Comparison of ENCODE assay signal across 13 cellular contexts in the genomic region with DNA sequence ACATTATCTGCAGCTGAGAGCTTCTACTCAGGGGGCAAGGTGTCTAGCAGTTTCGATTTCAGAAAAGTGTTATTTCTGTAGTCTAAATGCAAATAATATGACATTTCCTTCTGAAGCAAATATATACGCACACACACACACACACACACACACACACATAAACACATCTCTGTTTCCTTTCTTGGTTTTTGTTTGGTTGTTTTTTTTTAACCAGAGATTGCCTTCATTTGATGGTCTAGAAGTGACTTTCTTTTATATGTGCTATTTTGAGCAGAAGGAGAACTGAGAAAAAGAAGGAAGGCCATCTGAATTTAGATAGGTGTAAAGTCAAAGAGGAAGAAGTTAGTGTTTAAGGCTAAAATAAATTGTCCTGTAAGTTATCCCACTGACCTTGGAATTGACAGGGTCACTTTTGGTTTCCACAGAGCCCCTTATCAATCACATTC.
DNase-seq lines count a peak whose midpoint lies in the region; ATAC-seq and TF ChIP-seq lines count a peak whose summit lies in the region.
"Had no signal": no experiment of that assay in that cellular context is flagged by ENCODE, and none has a peak within 500 bp of the region (broad histone marks: within the 10 kb centered on the region; RNA-seq: fewer than 3 reads in every experiment).

No MANE protein-coding gene starts in this region.

- no peaks in the 10 kb centered on the region for H3K4me1 Mint-ChIP-seq in activated CD4-positive, alpha-beta T cell treated with anti-CD3 and anti-CD28 coated beads, Interleukin-2, amount 10 ng/mL, durations not matched to agents 7 days and 5 days
- no peaks in the 10 kb centered on the region for H3K4me1 Mint-ChIP-seq in activated naive CD4-positive, alpha-beta T cell treated with anti-CD3 and anti-CD28 coated beads for 36 hours (ENCODE audit: low read depth)

- no peaks in the 10 kb centered on the region for H3K9me3 ChIP-seq in Karpas-422 (ENCODE audit: low read length)
- no peaks in the 10 kb centered on the region for H3K9me3 ChIP-seq in right cardiac atrium (ENCODE audit: control insufficient read depth, low read length)

- H3K27ac ChIP-seq in Karpas-422 (ENCODE audit: low read length), result peak overlapping the region; percentile 30
- H3K27ac ChIP-seq in right cardiac atrium (ENCODE audit: low read length), result no peak overlapping the region
- H3K27ac ChIP-seq: hepatocyte had no signal

- no peaks in the 10 kb centered on the region for H3K9me3 Mint-ChIP-seq in activated CD4-positive, alpha-beta T cell treated with anti-CD3 and anti-CD28 coated beads, Interleukin-2, amount 10 ng/mL, durations not matched to agents 7 days and 5 days
- H3K9me3 Mint-ChIP-seq in activated naive CD4-positive, alpha-beta T cell treated with anti-CD3 and anti-CD28 coated beads for 36 hours, result no peaks in the 10 kb centered on the region

- H3K27me3 Mint-ChIP-seq in activated CD4-positive, alpha-beta T cell treated with anti-CD3 and anti-CD28 coated beads, Interleukin-2, amount 10 ng/mL, durations not matched to agents 7 days and 5 days, result no peaks in the 10 kb centered on the region
- no peaks in the 10 kb centered on the region for H3K27me3 Mint-ChIP-seq in activated naive CD4-positive, alpha-beta T cell treated with anti-CD3 and anti-CD28 coated beads for 36 hours (ENCODE audit: low read depth)

- H3K4me3 ChIP-seq in Karpas-422 (ENCODE audit: low read length), result 0 out of 2 replicates have a peak overlapping the region, but pooled peaks have one; percentile 10
- H3K4me3 ChIP-seq in right cardiac atrium (ENCODE audit: low read length), result no peak overlapping the region
- H3K4me3 ChIP-seq: hepatocyte had no signal

- TF ChIP-seq CTCF in GM10248 (IDR thresholded peaks at IDR 0.05; ENCODE audit: control extremely low read depth, extremely low read depth, low read depth, missing control alignments), result no peak

- POLR2A ChIA-PET in GM10248 (lab: Yijun Ruan, JAX), result interaction anchor here (0.7 kb wide), 1 partner anchor 118 kb away, joined by 3 read pairs; no protein-coding TSS in a partner anchor
- POLR2A ChIA-PET in activated CD4-positive, alpha-beta T cell treated with anti-CD3 and anti-CD28 coated beads, Interleukin-2, amount 10 ng/mL, durations not matched to agents 7 days and 5 days (lab: Charles Lee), result no interaction called here

- H3K4me2 ChIP-seq in Karpas-422 (ENCODE audit: low read depth, low read length, poor library complexity, severe bottlenecking), result peak overlapping the region; percentile 48
- H3K4me2 ChIP-seq: hepatocyte had no signal

- H3K9ac ChIP-seq in Karpas-422 (ENCODE audit: low read length), result no peak overlapping the region

- no peak overlapping the region for H3K27ac Mint-ChIP-seq in activated CD4-positive, alpha-beta T cell treated with anti-CD3 and anti-CD28 coated beads, Interleukin-2, amount 10 ng/mL, durations not matched to agents 7 days and 5 days
- no peak overlapping the region for H3K27ac Mint-ChIP-seq in activated naive CD4-positive, alpha-beta T cell treated with anti-CD3 and anti-CD28 coated beads for 36 hours

- CTCF ChIA-PET in GM10248 (lab: Yijun Ruan, JAX), result no interaction called here
- CTCF ChIA-PET in activated CD4-positive, alpha-beta T cell treated with anti-CD3 and anti-CD28 coated beads, Interleukin-2, amount 10 ng/mL, durations not matched to agents 7 days and 5 days (lab: Charles Lee), result no interaction called here
- CTCF ChIA-PET in activated naive CD4-positive, alpha-beta T cell treated with anti-CD3 and anti-CD28 coated beads for 36 hours (lab: Charles Lee), result no interaction called here

- no peaks in the 10 kb centered on the region for H3K27me3 ChIP-seq in Karpas-422 (ENCODE audit: low read length)
- no peaks in the 10 kb centered on the region for H3K27me3 ChIP-seq in right cardiac atrium (ENCODE audit: control insufficient read depth, insufficient read depth)
- H3K27me3 ChIP-seq: hepatocyte had no signal

- no peaks in the 10 kb centered on the region for H3K36me3 Mint-ChIP-seq in activated CD4-positive, alpha-beta T cell treated with anti-CD3 and anti-CD28 coated beads, Interleukin-2, amount 10 ng/mL, durations not matched to agents 7 days and 5 days (ENCODE audit: low read depth)
- no peaks in the 10 kb centered on the region for H3K36me3 Mint-ChIP-seq in activated naive CD4-positive, alpha-beta T cell treated with anti-CD3 and anti-CD28 coated beads for 36 hours (ENCODE audit: low read depth)

- peaks cover 16% of the 10 kb centered on the region for H3K4me1 ChIP-seq in Karpas-422 (ENCODE audit: low read length)
- H3K4me1 ChIP-seq in right cardiac atrium (ENCODE audit: control insufficient read depth, insufficient read depth, low read length), result peaks cover 2% of the 10 kb centered on the region

- DNase-seq in GM10248 (ENCODE audit: extremely low spot score), result peak; percentile 51
- DNase-seq in Karpas-422, result peak; percentile 67
- DNase-seq in activated CD4-positive, alpha-beta T cell treated with anti-CD3 and anti-CD28 coated beads, Interleukin-2, amount 10 ng/mL, durations not matched to agents 7 days and 5 days, result no peak
- DNase-seq in right cardiac atrium, result no peak
- no peak for DNase-seq in activated naive CD4-positive, alpha-beta T cell treated with anti-CD3 and anti-CD28 coated beads for 36 hours
- DNase-seq in activated CD8-positive, alpha-beta memory T cell treated with anti-CD3 and anti-CD28 coated beads for 24 hours, result no peak
- DNase-seq: activated effector memory CD4-positive, alpha-beta T cell treated with anti-CD3 and anti-CD28 coated beads, Interleukin-2, amount 50 U/mL, for 16 hours; cortex of kidney; midbrain; NCI-H524 treated with DMSO at 0.1 percent for 48 hours had no signal

- H3K79me2 ChIP-seq in Karpas-422 (ENCODE audit: low read length), result no peaks in the 10 kb centered on the region
- H3K79me2 ChIP-seq: hepatocyte had no signal

- WGBS in right cardiac atrium, result 75% methylated on average over 2 of the region's 2 CpGs

- H4K20me1 ChIP-seq in Karpas-422 (ENCODE audit: insufficient read depth, low read depth, low read length), result no peaks in the 10 kb centered on the region

- H3K4me3 Mint-ChIP-seq in activated CD4-positive, alpha-beta T cell treated with anti-CD3 and anti-CD28 coated beads, Interleukin-2, amount 10 ng/mL, durations not matched to agents 7 days and 5 days, result no peak overlapping the region
- no peak overlapping the region for H3K4me3 Mint-ChIP-seq in activated naive CD4-positive, alpha-beta T cell treated with anti-CD3 and anti-CD28 coated beads for 36 hours

- H2AFZ ChIP-seq in Karpas-422 (ENCODE audit: low read length), result no peak overlapping the region
- H2AFZ ChIP-seq: hepatocyte had no signal

- ATAC-seq in GM19438 (IDR thresholded peaks at IDR 0.05; ENCODE audit: low read depth, unreplicated experiment) (peak; percentile 77), HG02938 (IDR thresholded peaks at IDR 0.05; ENCODE audit: unreplicated experiment) (peak; percentile 90), right cardiac atrium (no peak)

- H3K36me3 ChIP-seq in Karpas-422 (ENCODE audit: insufficient read depth, low read length), result no peaks in the 10 kb centered on the region

- no peaks in the 10 kb centered on the region for H3K9me2 ChIP-seq in Karpas-422 (replicated peaks; ENCODE audit: insufficient read depth, low read length)

- intact Hi-C loops in right cardiac atrium (cut with DNase I), result no loop called here
- intact Hi-C loops in activated naive CD4-positive, alpha-beta T cell treated with anti-CD3 and anti-CD28 coated beads for 36 hours (cut with micrococcal nuclease), result no loop called here

Comparison
In these comparisons a context has a peak if more than half of its experiments do, and no peak if none do; other contexts are left out.
1. DNase-seq: peak in GM10248 (single experiment) and Karpas-422 (single experiment); none in activated CD4-positive, alpha-beta T cell treated with anti-CD3 and anti-CD28 coated beads, Interleukin-2, amount 10 ng/mL, durations not matched to agents 7 days and 5 days (single experiment), right cardiac atrium (0 of 3), activated naive CD4-positive, alpha-beta T cell treated with anti-CD3 and anti-CD28 coated beads for 36 hours (single experiment) and activated CD8-positive, alpha-beta memory T cell treated with anti-CD3 and anti-CD28 coated beads for 24 hours (single experiment).
2. ATAC-seq: peak in GM19438 (single experiment) and HG02938 (single experiment); none in right cardiac atrium (0 of 2).